ENCODE assay signal across 9 cellular contexts in the genomic region with DNA sequence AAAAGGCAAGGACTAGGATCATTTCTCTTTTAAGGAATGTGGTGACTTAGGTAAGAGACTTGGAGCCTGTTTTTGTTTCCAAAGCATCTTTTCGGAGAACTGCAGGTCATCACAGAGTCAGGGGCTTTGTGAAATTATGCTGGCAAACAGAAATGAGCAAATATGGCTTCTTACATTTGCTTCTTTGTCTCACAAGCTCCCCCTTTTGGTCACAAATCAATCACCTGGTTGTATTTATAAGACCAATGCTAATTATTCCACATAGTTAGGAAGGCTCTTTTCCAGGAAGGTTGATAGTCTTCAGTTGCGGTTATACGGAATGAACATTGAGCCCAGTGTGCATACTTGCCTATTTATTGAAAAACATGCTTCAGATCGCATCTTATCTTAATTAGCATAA. TPM values are rescaled to one million over a fixed set of nuclear protein-coding genes. Genes with fewer than 3 reads are reported as not detected.
DNase-seq lines count a peak whose midpoint lies in the region; ATAC-seq and TF ChIP-seq lines count a peak whose summit lies in the region.
"Had no signal": no experiment of that assay in that cellular context is flagged by ENCODE, and none has a peak within 500 bp of the region (broad histone marks: within the 10 kb centered on the region; RNA-seq: fewer than 3 reads in every experiment).

No MANE protein-coding gene starts in this region.

- H3K36me3 Mint-ChIP-seq in endothelial cell (ENCODE audit: low read depth, unreplicated experiment): no peaks in the 10 kb centered on the region

- peak; percentile 34 for TF ChIP-seq CTCF in endothelial cell (IDR thresholded peaks at IDR 0.05; ENCODE audit: unreplicated experiment)

- H3K4me1 Mint-ChIP-seq in endothelial cell (ENCODE audit: unreplicated experiment): no peaks in the 10 kb centered on the region

- DNase-seq in NCI-H510A treated with DMSO at 0.1 percent for 48 hours (lab: John Stamatoyannopoulos, UW) (peak; percentile 6), NCI-H510A (lab: John Stamatoyannopoulos, UW) (no peak), NCI-H446 (lab: John Stamatoyannopoulos, UW) (peak; percentile 12 to 51), endothelial cell (ENCODE audit: low spot score) (no peak), smooth muscle cell of the brain vasculature (ENCODE audit: low read depth, low spot score) (peak; percentile 37), substantia nigra (lab: John Stamatoyannopoulos, UW) (no peak)

- no peaks in the 10 kb centered on the region for H3K9me3 Mint-ChIP-seq in endothelial cell (ENCODE audit: unreplicated experiment)
- H3K9me3 Mint-ChIP-seq: T-helper 1 cell treated with Interleukin-12 subunit alpha and Interleukin-12 subunit beta and Interleukin-4 antibody, amounts not matched to agents 30 μg/mL and 1 μg/mL, for 36 hours had no signal

- no peak for ATAC-seq in GM21717 (IDR thresholded peaks at IDR 0.05; ENCODE audit: unreplicated experiment)
- no peak for ATAC-seq in HG02798 (IDR thresholded peaks at IDR 0.05; ENCODE audit: poor library complexity, unreplicated experiment)

- no peak overlapping the region for H3K27ac Mint-ChIP-seq in endothelial cell (ENCODE audit: unreplicated experiment)
- H3K27ac Mint-ChIP-seq: T-helper 1 cell treated with Interleukin-12 subunit alpha and Interleukin-12 subunit beta and Interleukin-4 antibody, amounts not matched to agents 30 μg/mL and 1 μg/mL, for 36 hours had no signal

- no peaks in the 10 kb centered on the region for H3K27me3 Mint-ChIP-seq in endothelial cell (ENCODE audit: unreplicated experiment)

- no peak overlapping the region for H3K4me3 Mint-ChIP-seq in endothelial cell (ENCODE audit: unreplicated experiment)
- H3K4me3 Mint-ChIP-seq: T-helper 1 cell treated with Interleukin-12 subunit alpha and Interleukin-12 subunit beta and Interleukin-4 antibody, amounts not matched to agents 30 μg/mL and 1 μg/mL, for 36 hours had no signal

- no peak overlapping the region for H3K27ac ChIP-seq in substantia nigra (ENCODE audit: low read depth, low read length, poor library complexity, severe bottlenecking)

RNA-seq across cellular contexts. Expression of a gene that starts 34.6 kb away (rescaled TPM):
- total RNA-seq in endothelial cell (ENCODE audit: unreplicated experiment): 9.4 TPM

RNA-seq across cellular contexts. Expression of a gene that starts 36.1 kb away (rescaled TPM):
- total RNA-seq in endothelial cell (ENCODE audit: unreplicated experiment): not detected

Comparison
In these comparisons a context has a peak if more than half of its experiments do, and no peak if none do; other contexts are left out.
1. DNase-seq: peak in NCI-H510A treated with DMSO at 0.1 percent for 48 hours (single experiment), NCI-H446 (2 of 2) and smooth muscle cell of the brain vasculature (single experiment); none in NCI-H510A (single experiment), endothelial cell (single experiment) and substantia nigra (0 of 49).